Comparison of ENCODE assay signal across 16 cellular contexts in genomic region chr15:39381517-39381916, GRCh38.
DNase-seq lines count a peak whose midpoint lies in the region; ATAC-seq, FAIRE-seq and TF ChIP-seq lines count a peak whose summit lies in the region.
"Had no signal": no experiment of that assay in that cellular context is flagged by ENCODE, and none has a peak within 500 bp of the region (broad histone marks: within the 10 kb centered on the region; RNA-seq: fewer than 3 reads in every experiment).

No MANE protein-coding gene starts in this region.

- H4K20me1 ChIP-seq in GM12878 (ENCODE audit: control insufficient read depth, insufficient read depth), result no peaks in the 10 kb centered on the region

- H3K27ac Mint-ChIP-seq in chondrocyte (ENCODE audit: unreplicated experiment) (no peak overlapping the region), WTC11 (no peak overlapping the region)

- H3K27me3 ChIP-seq in GM12878 (replicated peaks in 1 of 2; ENCODE audit: control insufficient read depth in 2 of 2, insufficient read depth in 2 of 2, low read length in 1 of 2) (no peaks in the 10 kb centered on the region), upper lobe of right lung (no peaks in the 10 kb centered on the region)
- H3K27me3 ChIP-seq: ascending aorta had no signal

- TF ChIP-seq CTCF in GM12878 (IDR thresholded peaks at IDR 0.05 in 2 of 3, conservative IDR thresholded peaks at IDR 0.05 in 1 of 3; ENCODE audit: control insufficient read depth in 2 of 3, extremely low read depth in 1 of 3, insufficient read depth in 1 of 3, low read depth in 3 of 3, low read length in 3 of 3) (no peak), upper lobe of right lung (IDR thresholded peaks at IDR 0.05) (no peak), chondrocyte (IDR thresholded peaks at IDR 0.05) (no peak), WTC11 (IDR thresholded peaks at IDR 0.05) (no peak)

- no peaks in the 10 kb centered on the region for H3K27me3 Mint-ChIP-seq in chondrocyte (ENCODE audit: low read depth)
- H3K27me3 Mint-ChIP-seq in WTC11 (ENCODE audit: low read depth), result no peaks in the 10 kb centered on the region

- CTCF ChIA-PET in GM12878 (lab: Yijun Ruan, JAX) (no interaction called here), WTC11 (lab: Charles Lee) (no interaction called here)

- TF ChIP-seq EP300 in GM12878 (IDR thresholded peaks at IDR 0.05; ENCODE audit: borderline replicate concordance in 1 of 2, control insufficient read depth in 1 of 2, low read depth in 2 of 2, low read length in 2 of 2), result no peak

- H3K36me3 Mint-ChIP-seq in chondrocyte (ENCODE audit: low read depth) (peaks cover 2% of the 10 kb centered on the region), WTC11 (no peaks in the 10 kb centered on the region)

- H3K79me2 ChIP-seq in GM12878 (ENCODE audit: control insufficient read depth, insufficient read depth, low read length), result no peaks in the 10 kb centered on the region

- H3K4me1 Mint-ChIP-seq in chondrocyte (ENCODE audit: low read depth) (peaks cover 11% of the 10 kb centered on the region), WTC11 (no peaks in the 10 kb centered on the region)

- H3K4me1 ChIP-seq in GM12878 (ENCODE audit: control insufficient read depth, insufficient read depth, low read length) (no peaks in the 10 kb centered on the region), upper lobe of right lung (no peaks in the 10 kb centered on the region)
- H3K4me1 ChIP-seq: ascending aorta had no signal

- 0% methylated on average over 1 of the region's 1 CpG for WGBS in GM12878 (ENCODE audit: insufficient coverage, insufficient replicate concordance, low lambda C conversion rate, missing lambda C conversion rate)

- TF ChIP-seq POLR2A in GM12878 (IDR thresholded peaks at IDR 0.05; ENCODE audit: low read depth, low read length), result no peak

- H3K4me3 Mint-ChIP-seq in chondrocyte (ENCODE audit: unreplicated experiment) (no peak overlapping the region), WTC11 (no peak overlapping the region)

- H3K9me3 Mint-ChIP-seq in chondrocyte (ENCODE audit: low read depth) (peaks cover 9% of the 10 kb centered on the region), WTC11 (no peaks in the 10 kb centered on the region)

- H3K4me3 ChIP-seq in GM12878, result no peak overlapping the region
- H3K4me3 ChIP-seq in upper lobe of right lung, result no peak overlapping the region
- H3K4me3 ChIP-seq: ascending aorta had no signal

- peak; percentile 69 for ATAC-seq in GM19397 (IDR thresholded peaks at IDR 0.05; ENCODE audit: unreplicated experiment)
- ATAC-seq in HG02938 (IDR thresholded peaks at IDR 0.05; ENCODE audit: unreplicated experiment), result peak; percentile 73
- peak; percentile 66 for ATAC-seq in GM12878
- ATAC-seq in upper lobe of right lung, result peak; percentile 43
- no peak for ATAC-seq in WTC11

- H2AFZ ChIP-seq in GM12878 (ENCODE audit: control insufficient read depth, low read depth, low read length), result no peak overlapping the region

- RAD21 ChIA-PET in GM12878 (lab: Charles Lee; ENCODE audit: unreplicated experiment), result no interaction called here

- peak; percentile 70 for FAIRE-seq in GM12878 (lab: Jason Lieb, UNC)
- FAIRE-seq: endometrium had no signal

- no peak overlapping the region for H3K27ac ChIP-seq in GM12878 (ENCODE audit: control insufficient read depth, insufficient read depth)
- no peak overlapping the region for H3K27ac ChIP-seq in upper lobe of right lung
- H3K27ac ChIP-seq: ascending aorta, WERI-Rb-1 had no signal

- BruUV-seq in GM12878 (replicated peaks; lab: Mats Ljungman, UMichigan), result no TSS peak

- peak; percentile 7 for DNase-seq in GM12878 (ENCODE audit: low read depth, low spot score)
- DNase-seq in upper lobe of right lung, result no peak
- no peak for DNase-seq in chondrocyte (ENCODE audit: low spot score)
- DNase-seq in WTC11 (ENCODE audit: low spot score), result no peak
- DNase-seq in SIG-M5 (lab: John Stamatoyannopoulos, UW), result no peak
- DNase-seq: activated T-cell treated with anti-CD3 and anti-CD28 coated beads, Interleukin-2, amount 50 U/mL, for 1 hour; GOT3; hippocampal formation; mesendoderm; NCI-H524 treated with DMSO at 0.1 percent for 48 hours; SHP77 treated with DMSO at 0.1 percent for 48 hours; WERI-Rb-1 had no signal

- no peaks in the 10 kb centered on the region for H3K9me3 ChIP-seq in GM12878 (replicated peaks; ENCODE audit: control insufficient read depth, insufficient read depth, low read length)
- no peaks in the 10 kb centered on the region for H3K9me3 ChIP-seq in upper lobe of right lung

- SMC1A ChIA-PET in GM12878 (lab: Charles Lee; ENCODE audit: uncharacterized antibody, unreplicated experiment), result no interaction called here

- no peak overlapping the region for H3K4me2 ChIP-seq in GM12878 (ENCODE audit: control insufficient read depth, insufficient read depth)

- in situ Hi-C loops in GM12878 (cut with MboI), result no loop called here

- no peak for TF ChIP-seq RAD21 in GM12878 (IDR thresholded peaks at IDR 0.05; ENCODE audit: insufficient read depth, low read depth, low read length)

- H3K9ac ChIP-seq in GM12878 (ENCODE audit: control insufficient read depth, insufficient read depth, low read length), result no peak overlapping the region

- intact Hi-C loops in GM12878 (cut with micrococcal nuclease; ENCODE audit: unreplicated experiment), result no loop called here
- intact Hi-C loops in upper lobe of right lung (cut with DNase I), result no loop called here

- H3K36me3 ChIP-seq in GM12878 (ENCODE audit: control insufficient read depth in 2 of 2, insufficient read depth in 2 of 2, low read length in 1 of 2), result no peaks in the 10 kb centered on the region
- no peaks in the 10 kb centered on the region for H3K36me3 ChIP-seq in upper lobe of right lung
- H3K36me3 ChIP-seq: ascending aorta, WERI-Rb-1 had no signal

- POLR2A ChIA-PET in GM12878 (lab: Charles Lee), result no interaction called here
- POLR2A ChIA-PET in WTC11 (lab: Charles Lee), result no interaction called here

TF ChIP-seq in GM12878, 131 proteins besides CTCF, POLR2A, EP300 and RAD21 (continues in another document):
- TF ChIP-seq, protein P1, sequence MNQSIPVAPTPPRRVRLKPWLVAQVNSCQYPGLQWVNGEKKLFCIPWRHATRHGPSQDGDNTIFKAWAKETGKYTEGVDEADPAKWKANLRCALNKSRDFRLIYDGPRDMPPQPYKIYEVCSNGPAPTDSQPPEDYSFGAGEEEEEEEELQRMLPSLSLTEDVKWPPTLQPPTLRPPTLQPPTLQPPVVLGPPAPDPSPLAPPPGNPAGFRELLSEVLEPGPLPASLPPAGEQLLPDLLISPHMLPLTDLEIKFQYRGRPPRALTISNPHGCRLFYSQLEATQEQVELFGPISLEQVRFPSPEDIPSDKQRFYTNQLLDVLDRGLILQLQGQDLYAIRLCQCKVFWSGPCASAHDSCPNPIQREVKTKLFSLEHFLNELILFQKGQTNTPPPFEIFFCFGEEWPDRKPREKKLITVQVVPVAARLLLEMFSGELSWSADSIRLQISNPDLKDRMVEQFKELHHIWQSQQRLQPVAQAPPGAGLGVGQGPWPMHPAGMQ (IDR thresholded peaks at IDR 0.05; ENCODE audit: borderline replicate concordance), result no peak
- no peak for TF ChIP-seq MYB (IDR thresholded peaks at IDR 0.05; ENCODE audit: borderline replicate concordance, low read depth, low read length)
- TF ChIP-seq, protein P2, sequence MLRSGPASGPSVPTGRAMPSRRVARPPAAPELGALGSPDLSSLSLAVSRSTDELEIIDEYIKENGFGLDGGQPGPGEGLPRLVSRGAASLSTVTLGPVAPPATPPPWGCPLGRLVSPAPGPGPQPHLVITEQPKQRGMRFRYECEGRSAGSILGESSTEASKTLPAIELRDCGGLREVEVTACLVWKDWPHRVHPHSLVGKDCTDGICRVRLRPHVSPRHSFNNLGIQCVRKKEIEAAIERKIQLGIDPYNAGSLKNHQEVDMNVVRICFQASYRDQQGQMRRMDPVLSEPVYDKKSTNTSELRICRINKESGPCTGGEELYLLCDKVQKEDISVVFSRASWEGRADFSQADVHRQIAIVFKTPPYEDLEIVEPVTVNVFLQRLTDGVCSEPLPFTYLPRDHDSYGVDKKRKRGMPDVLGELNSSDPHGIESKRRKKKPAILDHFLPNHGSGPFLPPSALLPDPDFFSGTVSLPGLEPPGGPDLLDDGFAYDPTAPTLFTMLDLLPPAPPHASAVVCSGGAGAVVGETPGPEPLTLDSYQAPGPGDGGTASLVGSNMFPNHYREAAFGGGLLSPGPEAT (IDR thresholded peaks at IDR 0.05; ENCODE audit: low read depth), result peak; percentile 15; the same call in 1 of the 2 replicates

TF ChIP-seq in WTC11, 78 proteins besides CTCF, POLR2A, EP300 and RAD21 (continues in another document):
- TF ChIP-seq ZNF263 (CRISPR knock-in tag; IDR thresholded peaks at IDR 0.05; ENCODE audit: low read depth) (no peak), FOXJ3 (CRISPR knock-in tag; IDR thresholded peaks at IDR 0.05; ENCODE audit: borderline replicate concordance) (no peak), ZNF232 (CRISPR knock-in tag; IDR thresholded peaks at IDR 0.05) (no peak), ZNF219 (CRISPR knock-in tag; IDR thresholded peaks at IDR 0.05; ENCODE audit: borderline replicate concordance) (no peak), ZNF317 (CRISPR knock-in tag; IDR thresholded peaks at IDR 0.05; ENCODE audit: borderline replicate concordance, low read depth) (no peak)
- TF ChIP-seq, protein P3, sequence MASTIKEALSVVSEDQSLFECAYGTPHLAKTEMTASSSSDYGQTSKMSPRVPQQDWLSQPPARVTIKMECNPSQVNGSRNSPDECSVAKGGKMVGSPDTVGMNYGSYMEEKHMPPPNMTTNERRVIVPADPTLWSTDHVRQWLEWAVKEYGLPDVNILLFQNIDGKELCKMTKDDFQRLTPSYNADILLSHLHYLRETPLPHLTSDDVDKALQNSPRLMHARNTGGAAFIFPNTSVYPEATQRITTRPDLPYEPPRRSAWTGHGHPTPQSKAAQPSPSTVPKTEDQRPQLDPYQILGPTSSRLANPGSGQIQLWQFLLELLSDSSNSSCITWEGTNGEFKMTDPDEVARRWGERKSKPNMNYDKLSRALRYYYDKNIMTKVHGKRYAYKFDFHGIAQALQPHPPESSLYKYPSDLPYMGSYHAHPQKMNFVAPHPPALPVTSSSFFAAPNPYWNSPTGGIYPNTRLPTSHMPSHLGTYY (CRISPR knock-in tag; IDR thresholded peaks at IDR 0.05), result no peak
- TF ChIP-seq, protein P4, sequence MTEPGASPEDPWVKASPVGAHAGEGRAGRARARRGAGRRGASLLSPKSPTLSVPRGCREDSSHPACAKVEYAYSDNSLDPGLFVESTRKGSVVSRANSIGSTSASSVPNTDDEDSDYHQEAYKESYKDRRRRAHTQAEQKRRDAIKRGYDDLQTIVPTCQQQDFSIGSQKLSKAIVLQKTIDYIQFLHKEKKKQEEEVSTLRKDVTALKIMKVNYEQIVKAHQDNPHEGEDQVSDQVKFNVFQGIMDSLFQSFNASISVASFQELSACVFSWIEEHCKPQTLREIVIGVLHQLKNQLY (CRISPR knock-in tag; IDR thresholded peaks at IDR 0.05), result no peak
